28 cellular contexts compared by ENCODE assay signal in the genomic region with DNA sequence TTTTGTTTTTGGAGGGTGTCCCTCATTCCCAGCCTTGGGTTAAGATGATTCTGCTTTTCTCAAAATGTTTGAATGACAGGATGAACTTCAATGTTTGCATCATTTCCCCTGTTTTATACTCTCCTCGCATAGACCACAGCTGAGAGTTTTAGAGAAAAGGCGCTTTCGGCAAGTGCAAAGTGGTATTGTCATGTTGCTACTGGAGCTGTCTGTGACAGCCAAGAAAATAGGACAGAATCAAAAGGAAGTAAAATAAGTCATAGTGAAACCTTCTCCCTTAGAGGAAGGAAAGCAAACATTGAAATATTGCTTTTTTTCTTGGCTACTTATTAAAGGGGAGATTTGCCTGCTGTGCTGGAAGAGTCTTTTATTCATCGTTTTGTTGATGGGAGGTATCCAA. TPM values are rescaled to one million over a fixed set of nuclear protein-coding genes. Genes with fewer than 3 reads are reported as not detected.
DNase-seq lines count a peak whose midpoint lies in the region; ATAC-seq, FAIRE-seq and TF ChIP-seq lines count a peak whose summit lies in the region.
"Had no signal": no experiment of that assay in that cellular context is flagged by ENCODE, and none has a peak within 500 bp of the region (broad histone marks: within the 10 kb centered on the region; RNA-seq: fewer than 3 reads in every experiment).

No MANE protein-coding gene starts in this region.

- H3K4me3 Mint-ChIP-seq in brain (peak overlapping the region in 3 of 5 experiments; percentile 18 to 53 (median 41)), nephron (no peak overlapping the region)
- H3K4me3 Mint-ChIP-seq: activated naive CD8-positive, alpha-beta T cell; CD4-positive, alpha-beta T cell; mesothelial cell of epicardium; naive B cell had no signal

- H3K9me3 Mint-ChIP-seq in brain = peaks cover 0 to 4% (median 0%) of the 10 kb centered on the region in 5 experiments
- H3K9me3 Mint-ChIP-seq in nephron = no peaks in the 10 kb centered on the region
- H3K9me3 Mint-ChIP-seq: CD4-positive, alpha-beta T cell had no signal

- H3K27ac Mint-ChIP-seq in brain (peak overlapping the region in 3 of 5 experiments; percentile 38 to 74 (median 61)), nephron (peak overlapping the region; percentile 23 to 31 (median 24))
- H3K27ac Mint-ChIP-seq: activated naive CD8-positive, alpha-beta T cell; CD4-positive, alpha-beta T cell; mesothelial cell of epicardium; naive B cell had no signal

- DNase-seq in Ammon's horn (ENCODE audit: low spot score) (peak; percentile 58), CD1c-positive myeloid dendritic cell (ENCODE audit: extremely low spot score) (peak; percentile 48), NCI-H1092 (lab: John Stamatoyannopoulos, UW) (no peak), urothelium cell line (ENCODE audit: low spot score) (no peak), A172 (ENCODE audit: low spot score) (no peak)
- DNase-seq: activated effector memory CD4-positive, alpha-beta T cell treated with Interleukin-2 at 50 U/mL for 16 hours; CD4-positive, alpha-beta T cell; cortex of kidney; DND-41; effector memory CD4-positive, alpha-beta T cell; naive B cell; NCI-H1092 treated with DMSO at 0.1 percent for 48 hours; NCI-H187 treated with DMSO at 0.1 percent for 48 hours; NCI-H524 treated with DMSO at 0.1 percent for 48 hours; occipital lobe; SIG-M5; small intestine; stimulated activated naive CD8-positive, alpha-beta T cell treated with anti-CD3 and anti-CD28 coated beads, Interleukin-15, Interleukin-2, amounts not matched to agents 100 U/mL and 50 U/mL, for 24 hours; SW 1271 had no signal

- H3K4me1 Mint-ChIP-seq in brain (peaks cover 33% of the 10 kb centered on the region), nephron (peaks cover 10% of the 10 kb centered on the region)

- H3K36me3 Mint-ChIP-seq in brain (no peaks in the 10 kb centered on the region), nephron (ENCODE audit: low read depth) (no peaks in the 10 kb centered on the region)
- H3K36me3 Mint-ChIP-seq: activated naive CD8-positive, alpha-beta T cell; mesothelial cell of epicardium had no signal

- TF ChIP-seq CTCF in brain (conservative IDR thresholded peaks at IDR 0.05) (no peak), nephron (IDR thresholded peaks at IDR 0.05; ENCODE audit: unreplicated experiment in 3 of 3) (no peak)

- ATAC-seq in GM19324 (IDR thresholded peaks at IDR 0.05; ENCODE audit: low FRiP score, unreplicated experiment) = no peak
- ATAC-seq: K562; Panc1; stimulated activated naive CD8-positive, alpha-beta T cell treated with anti-CD3 and anti-CD28 coated beads, Interleukin-15, Interleukin-2, amounts not matched to agents 100 U/mL and 50 U/mL, for 24 hours had no signal

- no peak for FAIRE-seq in urothelium cell line (lab: Jason Lieb, UNC)
- FAIRE-seq: D721Med, H54, K562 had no signal

- H3K27me3 Mint-ChIP-seq in brain = no peaks in the 10 kb centered on the region
- H3K27me3 Mint-ChIP-seq in nephron (ENCODE audit: low read depth) = peaks cover 4% of the 10 kb centered on the region

RNA-seq across cellular contexts. Expression of a gene that starts 33.5 kb away (rescaled TPM):
- 8.9 TPM for polyA plus RNA-seq in brain (ENCODE audit: insufficient read depth, low read depth, low replicate concordance)
- total RNA-seq in A172 (2014; rRNA removed; shearing (Covaris generic)) = 20.7 and 21.5 TPM in 2 replicates

Comparison
In these comparisons a context has a peak if more than half of its experiments do, and no peak if none do; other contexts are left out.
1. DNase-seq: peak in Ammon's horn (single experiment) and CD1c-positive myeloid dendritic cell (single experiment); none in NCI-H1092 (single experiment), urothelium cell line (single experiment) and A172 (single experiment).
2. H3K4me3 Mint-ChIP-seq: peak in brain (3 of 5); none in nephron (0 of 3).